In the genomic region with DNA sequence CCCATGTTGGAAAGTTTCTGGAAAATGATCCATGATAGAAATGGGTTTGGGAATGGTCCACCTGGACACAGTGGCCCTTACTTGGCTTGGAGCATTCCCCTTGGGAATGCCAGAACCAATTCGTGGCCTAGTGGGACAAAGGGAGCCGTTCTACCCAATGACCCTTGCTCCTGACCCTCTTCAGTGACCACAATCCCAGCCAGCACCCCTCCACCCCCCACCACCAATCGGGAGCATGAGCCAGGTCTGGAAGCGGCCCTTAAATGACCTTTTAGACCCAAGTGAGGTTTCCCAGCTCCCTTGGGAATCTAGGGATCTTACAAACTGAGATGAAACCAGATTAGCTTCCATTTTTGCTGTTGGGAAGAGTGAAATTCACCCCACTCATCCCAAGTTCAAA, we compare ENCODE assay signal across 10 cellular contexts. TPM values are rescaled to one million over a fixed set of nuclear protein-coding genes. Genes with fewer than 3 reads are reported as not detected.
DNase-seq lines count a peak whose midpoint lies in the region; ATAC-seq, FAIRE-seq and TF ChIP-seq lines count a peak whose summit lies in the region.
"Had no signal": no experiment of that assay in that cellular context is flagged by ENCODE, and none has a peak within 500 bp of the region (broad histone marks: within the 10 kb centered on the region; RNA-seq: fewer than 3 reads in every experiment).

No MANE protein-coding gene starts in this region.

- H3K9me2 ChIP-seq in GM23248 (ENCODE audit: insufficient read depth): no peaks in the 10 kb centered on the region

- peak overlapping the region; percentile 63 for H3K4me2 ChIP-seq in GM23248 (ENCODE audit: unreplicated experiment)

- H3K36me3 ChIP-seq in GM23248 (ENCODE audit: low read depth): no peaks in the 10 kb centered on the region
- H3K36me3 ChIP-seq in SK-N-MC (ENCODE audit: insufficient read depth, low read length): no peaks in the 10 kb centered on the region
- H3K36me3 ChIP-seq in right lobe of liver: no peaks in the 10 kb centered on the region
- no peaks in the 10 kb centered on the region for H3K36me3 ChIP-seq in small intestine (ENCODE audit: control insufficient read depth in 2 of 2, insufficient read depth in 2 of 2, low read length in 2 of 2)

- in situ Hi-C loops in GM23248 (cut with MboI): no loop called here

- FAIRE-seq in small intestine (lab: Jason Lieb, UNC): no peak

- H3K4me1 ChIP-seq in GM23248 (ENCODE audit: insufficient read depth) (peaks cover 69% of the 10 kb centered on the region), right lobe of liver (peaks cover 0 to 33% (median 15%) of the 10 kb centered on the region in 4 donors), small intestine (ENCODE audit: control insufficient read depth in 2 of 2, insufficient read depth in 1 of 2, low read depth in 1 of 2, low read length in 1 of 2) (peaks cover 9% of the 10 kb centered on the region in 2 donors)

- H4K20me1 ChIP-seq in GM23248 (ENCODE audit: insufficient read depth): no peaks in the 10 kb centered on the region

- no peaks in the 10 kb centered on the region for H3K79me2 ChIP-seq in GM23248 (ENCODE audit: insufficient read depth)

- TF ChIP-seq CTCF in right lobe of liver (IDR thresholded peaks at IDR 0.05): no peak

- DNase-seq in GM23248 (peak; percentile 51), SK-N-MC (ENCODE audit: low read depth, low spot score) (no peak), right lobe of liver (peak in 2 of 3 donors; percentile 76 to 79), small intestine (no peak), iPS-NIHi7 (ENCODE audit: extremely low spot score) (no peak)
- no peak for DNase-seq in stimulated activated naive CD4-positive, alpha-beta T cell treated with Interleukin-2 at 50 U/mL for 16 hours (lab: John Stamatoyannopoulos, UW)
- DNase-seq: CD4-positive, alpha-beta memory T cell; KG1 had no signal

- intact Hi-C loops in right lobe of liver (cut with DNase I): no loop called here

- H3K4me3 ChIP-seq in GM23248 (no peak overlapping the region), SK-N-MC (peak overlapping the region; percentile 81), right lobe of liver (no peak overlapping the region), small intestine (ENCODE audit: low read depth in 1 of 2, low read length in 2 of 2) (no peak overlapping the region)

- peak overlapping the region; percentile 99 for H3K27ac ChIP-seq in GM23248
- peak overlapping the region; percentile 98 for H3K27ac ChIP-seq in SK-N-MC
- H3K27ac ChIP-seq in right lobe of liver: peak overlapping the region; percentile 23 to 92 (median 87)
- H3K27ac ChIP-seq in small intestine (ENCODE audit: low read depth in 1 of 2, low read length in 1 of 2): peak overlapping the region; percentile 51 to 84

- ATAC-seq in right lobe of liver (peak in 3 of 4 donors; percentile 39 to 48 (median 42)), HG03159 (IDR thresholded peaks at IDR 0.05; ENCODE audit: unreplicated experiment) (no peak), HG02610 (IDR thresholded peaks at IDR 0.05; ENCODE audit: unreplicated experiment) (no peak)

- H3F3A ChIP-seq in GM23248 (ENCODE audit: insufficient read depth): peaks cover 23% of the 10 kb centered on the region

- H3K9me3 ChIP-seq in GM23248 (ENCODE audit: low read depth): no peaks in the 10 kb centered on the region
- H3K9me3 ChIP-seq in SK-N-MC (ENCODE audit: low read depth, low read length): no peaks in the 10 kb centered on the region
- no peaks in the 10 kb centered on the region for H3K9me3 ChIP-seq in right lobe of liver
- H3K9me3 ChIP-seq in small intestine (ENCODE audit: control insufficient read depth, low read depth): no peaks in the 10 kb centered on the region

- TF ChIP-seq POLR2A in right lobe of liver (IDR thresholded peaks at IDR 0.05): peak; percentile 1

- H3K9ac ChIP-seq in GM23248 (peak overlapping the region; percentile 84), SK-N-MC (ENCODE audit: insufficient read length) (no peak overlapping the region)

- WGBS in GM23248 (ENCODE audit: low coverage in 1 of 2, low lambda C conversion rate in 2 of 2, missing lambda C conversion rate in 2 of 2), 2 experiments: 17 to 23% methylated on average over 4 of the region's 4 CpGs
- 19% methylated on average over 3 of the region's 4 CpGs for WGBS in right lobe of liver (ENCODE audit: insufficient coverage, low coverage, low lambda C conversion rate, missing lambda C conversion rate)
- WGBS in small intestine, 3 donors: 28 to 43% (median 29%) methylated on average over 4 of the region's 4 CpGs

- peak overlapping the region; percentile 71 for H2AFZ ChIP-seq in GM23248

- H3K27me3 ChIP-seq in GM23248 (replicated peaks; ENCODE audit: insufficient read depth) (no peaks in the 10 kb centered on the region), right lobe of liver (no peaks in the 10 kb centered on the region), small intestine (ENCODE audit: control insufficient read depth in 2 of 2, insufficient read depth in 2 of 2, low read length in 2 of 2) (no peaks in the 10 kb centered on the region)

RNA-seq across cellular contexts. Expression of a gene that starts 51.3 kb away (rescaled TPM):
- total RNA-seq in GM23248 (2014; rRNA removed; shearing (Covaris generic)): 8.6 and 10.3 TPM in 2 replicates
- polyA plus RNA-seq in GM23248 (2016; fragmentation: Nextera tagmentation; extraction: Ambion mirVana) (2.2 and 2.7 TPM in 2 replicates), small intestine (1 to 10 TPM in 1 of 3 donors, not detected in 2; 1.7 TPM)
- total RNA-seq in right lobe of liver: 1 to 10 TPM; 1.8 to 4.1 (median 3.3) TPM

Comparison
In these comparisons a context has a peak if more than half of its experiments do, and no peak if none do; other contexts are left out.
1. DNase-seq: peak in GM23248 (single experiment) and right lobe of liver (2 of 3); none in SK-N-MC (single experiment), small intestine (single experiment), iPS-NIHi7 (single experiment) and stimulated activated naive CD4-positive, alpha-beta T cell treated with Interleukin-2 at 50 U/mL for 16 hours (single experiment).
2. ATAC-seq: peak in right lobe of liver (3 of 4); none in HG03159 (single experiment) and HG02610 (single experiment).
3. Peak in every context shown above with its lines, with median percentiles within 50 percentile points of each other: H3K27ac ChIP-seq.